ENCODE assay signal across 16 cellular contexts in the genomic region with DNA sequence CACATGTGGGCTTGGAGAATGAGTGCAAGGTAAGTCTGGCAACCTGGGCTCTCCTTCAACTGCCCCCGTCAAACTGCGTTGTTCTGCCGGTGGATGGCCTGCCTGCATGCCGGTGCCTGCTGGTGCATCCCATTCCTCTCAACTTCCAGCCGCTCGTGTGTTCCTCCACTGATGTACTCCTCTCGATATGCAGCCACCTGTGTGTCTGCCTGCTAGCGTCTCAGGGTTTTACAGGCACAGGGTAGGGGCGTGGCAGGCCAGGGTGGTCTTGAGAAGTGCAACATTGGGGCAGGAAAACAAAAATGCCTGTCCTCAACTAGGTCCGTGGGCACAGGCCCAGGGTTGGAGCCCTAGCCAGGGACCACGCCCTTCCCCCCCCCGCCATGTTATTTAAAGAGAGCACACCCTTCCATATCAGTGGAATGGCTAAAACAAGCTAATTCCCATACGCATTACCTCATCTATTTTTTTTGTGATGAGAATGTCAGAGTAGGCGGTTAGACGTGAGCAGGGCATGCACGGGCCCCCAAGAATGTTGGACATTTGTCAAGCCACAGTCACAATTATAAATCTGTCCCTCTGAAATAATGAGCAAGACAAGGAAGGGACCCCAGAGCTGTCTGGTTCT. TPM values are rescaled to one million over a fixed set of nuclear protein-coding genes. Genes with fewer than 3 reads are reported as not detected.
DNase-seq lines count a peak whose midpoint lies in the region; ATAC-seq and TF ChIP-seq lines count a peak whose summit lies in the region.
"Had no signal": no experiment of that assay in that cellular context is flagged by ENCODE, and none has a peak within 500 bp of the region (broad histone marks: within the 10 kb centered on the region; RNA-seq: fewer than 3 reads in every experiment).

No MANE protein-coding gene starts in this region.

- no peaks in the 10 kb centered on the region for H3K27me3 Mint-ChIP-seq in CD4-positive, alpha-beta memory T cell
- H3K27me3 Mint-ChIP-seq in Caco-2 (ENCODE audit: insufficient read depth, unreplicated experiment) = no peaks in the 10 kb centered on the region
- H3K27me3 Mint-ChIP-seq in activated naive CD8-positive, alpha-beta T cell treated with anti-CD3 and anti-CD28 coated beads for 36 hours = peaks cover 4% of the 10 kb centered on the region
- H3K27me3 Mint-ChIP-seq in naive thymus-derived CD4-positive, alpha-beta T cell = peaks cover 0 to 13% (median 0%) of the 10 kb centered on the region in 5 donors

- POLR2A ChIA-PET in CD4-positive, alpha-beta memory T cell (lab: Charles Lee; ENCODE audit: partially characterized antibody) = interaction anchor here (14.1 kb wide), 1 partner anchor 50 kb away, joined by 248 read pairs; no protein-coding TSS in a partner anchor
- POLR2A ChIA-PET in Caco-2 (lab: Charles Lee) = no interaction called here
- POLR2A ChIA-PET in naive thymus-derived CD4-positive, alpha-beta T cell (lab: Charles Lee) = interaction anchor here (0.6 to 17.3 kb wide), 6 partner anchors 15 to 293 kb away, joined by 3 to 440 read pairs (median 13); no protein-coding TSS in a partner anchor

- no peak for TF ChIP-seq CTCF in Caco-2 (IDR thresholded peaks at IDR 0.05; ENCODE audit: insufficient read depth in 1 of 2, low read depth in 1 of 2, low read length in 1 of 2, severe bottlenecking in 1 of 2, unreplicated experiment in 1 of 2)

- peak overlapping the region; percentile 8 to 87 (median 52) for H3K4me3 Mint-ChIP-seq in CD4-positive, alpha-beta memory T cell
- H3K4me3 Mint-ChIP-seq in Caco-2 (ENCODE audit: unreplicated experiment) = no peak overlapping the region
- H3K4me3 Mint-ChIP-seq in activated naive CD8-positive, alpha-beta T cell treated with anti-CD3 and anti-CD28 coated beads for 36 hours = no peak overlapping the region
- peak overlapping the region in 9 of 10 donors; percentile 25 to 87 (median 68) for H3K4me3 Mint-ChIP-seq in naive thymus-derived CD4-positive, alpha-beta T cell
- H3K4me3 Mint-ChIP-seq: neural crest cell had no signal

- peaks cover 5 to 11% of the 10 kb centered on the region in 2 donors for H3K36me3 Mint-ChIP-seq in CD4-positive, alpha-beta memory T cell
- H3K36me3 Mint-ChIP-seq in Caco-2 (ENCODE audit: insufficient read depth, unreplicated experiment) = peaks cover 6% of the 10 kb centered on the region
- peaks cover 37% of the 10 kb centered on the region for H3K36me3 Mint-ChIP-seq in activated naive CD8-positive, alpha-beta T cell treated with anti-CD3 and anti-CD28 coated beads for 36 hours
- H3K36me3 Mint-ChIP-seq in naive thymus-derived CD4-positive, alpha-beta T cell = peaks cover 0 to 48% (median 13%) of the 10 kb centered on the region in 5 donors

- H3K27ac Mint-ChIP-seq in CD4-positive, alpha-beta memory T cell = peak overlapping the region in 4 of 7 donors; percentile 86 to 95 (median 92)
- peak overlapping the region; percentile 79 for H3K27ac Mint-ChIP-seq in Caco-2 (ENCODE audit: unreplicated experiment)
- peak overlapping the region; percentile 94 for H3K27ac Mint-ChIP-seq in activated naive CD8-positive, alpha-beta T cell treated with anti-CD3 and anti-CD28 coated beads for 36 hours
- H3K27ac Mint-ChIP-seq in naive thymus-derived CD4-positive, alpha-beta T cell = peak overlapping the region; percentile 10 to 99 (median 96)

- H3K27me3 ChIP-seq in CD4-positive, alpha-beta memory T cell (ENCODE audit: insufficient read depth, low read length) = no peaks in the 10 kb centered on the region
- no peaks in the 10 kb centered on the region for H3K27me3 ChIP-seq in Caco-2 (replicated peaks; ENCODE audit: control insufficient read depth, insufficient read depth, low read length)
- H3K27me3 ChIP-seq in naive thymus-derived CD4-positive, alpha-beta T cell (ENCODE audit: control insufficient read depth in 2 of 2, insufficient read depth in 2 of 2, low read length in 2 of 2) = no peaks in the 10 kb centered on the region
- H3K27me3 ChIP-seq: adrenal gland; BLaER1 treated with 17β-estradiol and CSF1 and Interleukin-3, amounts not matched to agents 10 nM and 100 nM had no signal

- DNase-seq in CD4-positive, alpha-beta memory T cell = no peak
- DNase-seq in Caco-2 (no peak), ecto neural progenitor cell (ENCODE audit: low spot score) (no peak), middle frontal gyrus (ENCODE audit: extremely low spot score, low spot score) (no peak), DMS53 treated with DMSO at 0.1 percent for 48 hours (lab: John Stamatoyannopoulos, UW; ENCODE audit: unreplicated experiment) (no peak)
- no peak for DNase-seq in activated naive CD8-positive, alpha-beta T cell treated with anti-CD3 and anti-CD28 coated beads for 36 hours
- no peak for DNase-seq in naive thymus-derived CD4-positive, alpha-beta T cell
- DNase-seq: activated CD4-positive, alpha-beta T cell treated with anti-CD3 and anti-CD28 coated beads, Interleukin-2, amount 50 U/mL, for 48 hours; DMS79 treated with DMSO at 0.1 percent for 48 hours; NCI-H1436; NCI-H2227 treated with DMSO at 0.1 percent for 48 hours; SIG-M5; stimulated activated CD4-positive, alpha-beta T cell treated with anti-CD3 and anti-CD28 coated beads, Interleukin-1b, Interleukin-23, amount 100 ng/mL, for 48 hours had no signal

- intact Hi-C loops in CD4-positive, alpha-beta memory T cell (cut with micrococcal nuclease) = loop anchor here (10.0 kb wide), 1 partner anchor 173 kb away; the partner anchor contains the start of gene WRNIP1
- intact Hi-C loops in Caco-2 (cut with micrococcal nuclease; ENCODE audit: unreplicated experiment) = no loop called here
- intact Hi-C loops in naive thymus-derived CD4-positive, alpha-beta T cell (cut with micrococcal nuclease) = no loop called here

- H3K9me3 Mint-ChIP-seq in CD4-positive, alpha-beta memory T cell = peaks cover 0 to 21% (median 18%) of the 10 kb centered on the region in 8 donors
- no peaks in the 10 kb centered on the region for H3K9me3 Mint-ChIP-seq in Caco-2 (ENCODE audit: unreplicated experiment)
- peaks cover 22% of the 10 kb centered on the region for H3K9me3 Mint-ChIP-seq in activated naive CD8-positive, alpha-beta T cell treated with anti-CD3 and anti-CD28 coated beads for 36 hours
- H3K9me3 Mint-ChIP-seq in naive thymus-derived CD4-positive, alpha-beta T cell = peaks cover 0 to 45% (median 21%) of the 10 kb centered on the region in 11 donors

- H3K4me1 ChIP-seq in CD4-positive, alpha-beta memory T cell (ENCODE audit: insufficient read depth, low read length) = peaks cover 68% of the 10 kb centered on the region
- H3K4me1 ChIP-seq in Caco-2 = peaks cover 32% of the 10 kb centered on the region
- peaks cover 27 to 64% of the 10 kb centered on the region in 2 donors for H3K4me1 ChIP-seq in naive thymus-derived CD4-positive, alpha-beta T cell (ENCODE audit: control insufficient read depth in 2 of 2, insufficient read depth in 2 of 2, low read length in 2 of 2)
- H3K4me1 ChIP-seq: adrenal gland had no signal

- no peak overlapping the region for H3K4me3 ChIP-seq in CD4-positive, alpha-beta memory T cell (ENCODE audit: low read length in 2 of 2)
- H3K4me3 ChIP-seq in Caco-2 (ENCODE audit: low read depth, low read length) = no peak overlapping the region
- peak overlapping the region; percentile 23 for H3K4me3 ChIP-seq in naive thymus-derived CD4-positive, alpha-beta T cell (ENCODE audit: low read length)
- H3K4me3 ChIP-seq: adrenal gland; BLaER1 treated with 17β-estradiol and CSF1 and Interleukin-3, amounts not matched to agents 10 nM and 100 nM had no signal

- H3K27ac ChIP-seq in CD4-positive, alpha-beta memory T cell (ENCODE audit: low read depth, low read length) = peak overlapping the region; percentile 48
- H3K27ac ChIP-seq in naive thymus-derived CD4-positive, alpha-beta T cell (ENCODE audit: low read depth, low read length) = peak overlapping the region; percentile 54
- H3K27ac ChIP-seq: adrenal gland; BLaER1 treated with 17β-estradiol and CSF1 and Interleukin-3, amounts not matched to agents 10 nM and 100 nM had no signal

- no peaks in the 10 kb centered on the region for H3K36me3 ChIP-seq in CD4-positive, alpha-beta memory T cell (ENCODE audit: insufficient read depth, low read length)
- H3K36me3 ChIP-seq in Caco-2 (ENCODE audit: control insufficient read depth, insufficient read depth, low read length) = no peaks in the 10 kb centered on the region
- no peaks in the 10 kb centered on the region for H3K36me3 ChIP-seq in naive thymus-derived CD4-positive, alpha-beta T cell (ENCODE audit: control insufficient read depth in 2 of 3, insufficient read depth in 3 of 3, low read length in 3 of 3)
- H3K36me3 ChIP-seq: adrenal gland; BLaER1 treated with 17β-estradiol and CSF1 and Interleukin-3, amounts not matched to agents 10 nM and 100 nM had no signal

- peaks cover 43 to 61% (median 52%) of the 10 kb centered on the region in 4 donors for H3K4me1 Mint-ChIP-seq in CD4-positive, alpha-beta memory T cell
- peaks cover 17% of the 10 kb centered on the region for H3K4me1 Mint-ChIP-seq in Caco-2 (ENCODE audit: low read depth, unreplicated experiment)
- H3K4me1 Mint-ChIP-seq in activated naive CD8-positive, alpha-beta T cell treated with anti-CD3 and anti-CD28 coated beads for 36 hours = peaks cover 50% of the 10 kb centered on the region
- peaks cover 19 to 75% (median 61%) of the 10 kb centered on the region in 7 donors for H3K4me1 Mint-ChIP-seq in naive thymus-derived CD4-positive, alpha-beta T cell
- H3K4me1 Mint-ChIP-seq: neural crest cell had no signal

- H3K9me3 ChIP-seq in CD4-positive, alpha-beta memory T cell (ENCODE audit: control insufficient read depth in 1 of 2, low read length in 2 of 2) = no peaks in the 10 kb centered on the region
- no peaks in the 10 kb centered on the region for H3K9me3 ChIP-seq in Caco-2
- H3K9me3 ChIP-seq in naive thymus-derived CD4-positive, alpha-beta T cell (ENCODE audit: control insufficient read depth in 2 of 3, low read length in 3 of 3) = peaks cover 0 to 9% (median 0%) of the 10 kb centered on the region in 3 experiments
- H3K9me3 ChIP-seq: adrenal gland had no signal

- no TSS peak for BruUV-seq in Caco-2 (replicated peaks; lab: Mats Ljungman, UMichigan)

- CTCF ChIA-PET in CD4-positive, alpha-beta memory T cell (lab: Charles Lee; ENCODE audit: partially characterized antibody) = no interaction called here
- CTCF ChIA-PET in Caco-2 (lab: Charles Lee) = interaction anchor here (0.7 kb wide), 1 partner anchor 175 kb away, joined by 3 read pairs; no protein-coding TSS in a partner anchor
- CTCF ChIA-PET in naive thymus-derived CD4-positive, alpha-beta T cell (lab: Charles Lee) = interaction anchor here (5.1 kb wide), 1 partner anchor 50 kb away, joined by 45 read pairs; no protein-coding TSS in a partner anchor

- no peak for ATAC-seq in naive thymus-derived CD4-positive, alpha-beta T cell

RNA-seq across cellular contexts. Expression of gene SERPINB6, which starts 33.2 kb away (rescaled TPM):
- 10 to 100 TPM; 41.2 to 41.9 TPM for total RNA-seq in CD4-positive, alpha-beta memory T cell
- 10 to 100 TPM; 47.1 to 58.0 TPM for polyA plus RNA-seq in CD4-positive, alpha-beta memory T cell
- 57.0 and 60.0 TPM in 2 replicates for total RNA-seq in Caco-2 (2022)
- total RNA-seq in activated naive CD8-positive, alpha-beta T cell treated with anti-CD3 and anti-CD28 coated beads for 36 hours = 10 to 100 TPM; 54.9 to 56.0 TPM
- total RNA-seq in naive thymus-derived CD4-positive, alpha-beta T cell = 10 to 100 TPM; 19.7 to 60.5 (median 56.4) TPM
- 10 to 100 TPM; 77.9 to 94.2 TPM for polyA plus RNA-seq in naive thymus-derived CD4-positive, alpha-beta T cell

RNA-seq across cellular contexts. Expression of gene SERPINB9, which starts 35.0 kb away (rescaled TPM):
- 10 to 100 TPM; 83.2 to 88.5 TPM for total RNA-seq in CD4-positive, alpha-beta memory T cell
- 10 to 100 TPM; 20.4 to 41.0 TPM for polyA plus RNA-seq in CD4-positive, alpha-beta memory T cell
- 3.1 and 3.5 TPM in 2 replicates for total RNA-seq in Caco-2 (2022)
- total RNA-seq in activated naive CD8-positive, alpha-beta T cell treated with anti-CD3 and anti-CD28 coated beads for 36 hours = 10 to 100 TPM; 51.3 to 51.4 TPM
- total RNA-seq in naive thymus-derived CD4-positive, alpha-beta T cell = 10 to 100 TPM; 25.1 to 74.4 (median 52.0) TPM
- 10 to 100 TPM; 33.1 to 34.1 TPM for polyA plus RNA-seq in naive thymus-derived CD4-positive, alpha-beta T cell

Comparison
In these comparisons a context has a peak if more than half of its experiments do, and no peak if none do; other contexts are left out.
1. H3K4me3 Mint-ChIP-seq: peak in CD4-positive, alpha-beta memory T cell (8 of 8) and naive thymus-derived CD4-positive, alpha-beta T cell (9 of 10); none in Caco-2 (single experiment) and activated naive CD8-positive, alpha-beta T cell treated with anti-CD3 and anti-CD28 coated beads for 36 hours (single experiment).
2. Peak in every context shown above with its lines, with median percentiles within 50 percentile points of each other: H3K27ac Mint-ChIP-seq.